In genomic region chr16:74745926-74746325, GRCh38 we compare ENCODE assay signal across 21 cellular contexts. TPM values are rescaled to one million over a fixed set of nuclear protein-coding genes. Genes with fewer than 3 reads are reported as not detected.
DNase-seq lines count a peak whose midpoint lies in the region; ATAC-seq, FAIRE-seq and TF ChIP-seq lines count a peak whose summit lies in the region.
"Had no signal": no experiment of that assay in that cellular context is flagged by ENCODE, and none has a peak within 500 bp of the region (broad histone marks: within the 10 kb centered on the region; RNA-seq: fewer than 3 reads in every experiment).

No MANE protein-coding gene starts in this region.

- H3K4me3 ChIP-seq in Peyer's patch (no peak overlapping the region), dorsolateral prefrontal cortex (no peak overlapping the region), stomach (no peak overlapping the region)
- H3K4me3 ChIP-seq: BLaER1 had no signal

- H3K36me3 ChIP-seq in Peyer's patch, result no peaks in the 10 kb centered on the region
- H3K36me3 ChIP-seq in stomach, result no peaks in the 10 kb centered on the region
- H3K36me3 ChIP-seq: BLaER1 had no signal

- TF ChIP-seq CTCF in Peyer's patch (IDR thresholded peaks at IDR 0.05) (no peak), dorsolateral prefrontal cortex (IDR thresholded peaks at IDR 0.05 in 54 of 56, conservative IDR thresholded peaks at IDR 0.05 in 2 of 56; ENCODE audit: low read depth in 1 of 56, partially characterized antibody in 56 of 56) (no peak), stomach (IDR thresholded peaks at IDR 0.05) (no peak)

- 68 to 86% (median 81%) methylated on average over 7 of the region's 7 CpGs for WGBS in stomach, 5 donors

- ATAC-seq in GM21529 (IDR thresholded peaks at IDR 0.05; ENCODE audit: unreplicated experiment), result no peak
- ATAC-seq: HepG2 had no signal

- intact Hi-C loops in dorsolateral prefrontal cortex (cut with DNase I), result loop anchor here in 1 of 2 donors (5.0 kb wide), 1 partner anchor 34 kb away; no protein-coding TSS in a partner anchor
- intact Hi-C loops in stomach (cut with DNase I; ENCODE audit: low total_unique reads), result no loop called here

- H3K4me1 ChIP-seq in Peyer's patch (peaks cover 0 to 27% (median 1%) of the 10 kb centered on the region in 4 donors), stomach (peaks cover 16 to 51% (median 30%) of the 10 kb centered on the region in 4 donors)

- H3K9me3 ChIP-seq in Peyer's patch, result no peaks in the 10 kb centered on the region
- no peaks in the 10 kb centered on the region for H3K9me3 ChIP-seq in stomach
- H3K9me3 ChIP-seq: BLaER1 had no signal

- H3K27me3 ChIP-seq in Peyer's patch, result no peaks in the 10 kb centered on the region
- no peaks in the 10 kb centered on the region for H3K27me3 ChIP-seq in dorsolateral prefrontal cortex
- H3K27me3 ChIP-seq in stomach, result no peaks in the 10 kb centered on the region
- H3K27me3 ChIP-seq: BLaER1 had no signal

- DNase-seq in Peyer's patch (peak in 2 of 3 donors; percentile 50 to 61), dorsolateral prefrontal cortex (no peak), stomach (no peak), RCC 7860 (ENCODE audit: low spot score) (no peak), frontal cortex (ENCODE audit: low spot score in 2 of 2) (no peak), HuH-7 (ENCODE audit: low spot score) (no peak)
- DNase-seq: AML-193; CD4-positive, alpha-beta memory T cell; DMS153; DMS79; GDM1; H9 had no signal

- H3K27ac ChIP-seq in Peyer's patch, result no peak overlapping the region
- peak overlapping the region in 58 of 59 donors; percentile 91 to 100 (median 97) for H3K27ac ChIP-seq in dorsolateral prefrontal cortex
- H3K27ac ChIP-seq in stomach, result peak overlapping the region; percentile 48 to 91 (median 87)
- H3K27ac ChIP-seq: BLaER1 had no signal

- TF ChIP-seq POLR2A in Peyer's patch (IDR thresholded peaks at IDR 0.05) (no peak), stomach (IDR thresholded peaks at IDR 0.05) (no peak)

- no peak for TF ChIP-seq EP300 in stomach (IDR thresholded peaks at IDR 0.05)

- no peak for FAIRE-seq in RCC 7860 (lab: Jason Lieb, UNC)
- no peak for FAIRE-seq in frontal cortex (lab: Jason Lieb, UNC)
- FAIRE-seq: A204.1, GM12892, GM18507, H1, HepG2 had no signal

RNA-seq across cellular contexts. Expression of gene FA2H, which starts 28.7 kb away (rescaled TPM):
- total RNA-seq in Peyer's patch, result 10 to 100 TPM in 3 of 4 donors, 1 to 10 TPM in 1; 6.6 to 36.9 (median 24.7) TPM
- total RNA-seq in dorsolateral prefrontal cortex, result 100 to 1,000 TPM in 11 of 120 experiments, 10 to 100 TPM in 106, 1 to 10 TPM in 3; 7.4 to 185 (median 44.7) TPM
- 10 to 100 TPM in 4 of 5 donors, 1 to 10 TPM in 1; 1.8 to 64.2 (median 29.2) TPM for total RNA-seq in stomach
- 10 to 100 TPM in 2 of 3 donors, 1 to 10 TPM in 1; 9.4 to 16.2 (median 15.0) TPM for polyA plus RNA-seq in stomach
- total RNA-seq in frontal cortex, result 0.41 TPM
- total RNA-seq: Daoy, HepG2 had no signal
- polyA plus RNA-seq: CD14-positive monocyte had no signal

RNA-seq across cellular contexts. Expression of gene MLKL, which starts 45.3 kb away (rescaled TPM):
- total RNA-seq in Peyer's patch (10 to 100 TPM; 13.7 to 78.4 (median 22.5) TPM), dorsolateral prefrontal cortex (10 to 100 TPM in 13 of 120 experiments, 1 to 10 TPM in 107; 1.3 to 18.4 (median 4.9) TPM), stomach (10 to 100 TPM in 3 of 5 donors, 1 to 10 TPM in 2; 6.7 to 23.3 (median 11.6) TPM), frontal cortex (0.82 TPM)
- polyA plus RNA-seq in stomach, result 10 to 100 TPM in 1 of 3 donors, 1 to 10 TPM in 2; 7.3 to 17.4 (median 8.1) TPM

Comparison
In these comparisons a context has a peak if more than half of its experiments do, and no peak if none do; other contexts are left out.
1. DNase-seq: peak in Peyer's patch (2 of 3); none in dorsolateral prefrontal cortex (0 of 10), stomach (single experiment), RCC 7860 (single experiment), frontal cortex (0 of 2) and HuH-7 (single experiment).
2. H3K27ac ChIP-seq: peak in dorsolateral prefrontal cortex (58 of 59) and stomach (5 of 5); none in Peyer's patch (0 of 4).